8 cellular contexts compared by ENCODE assay signal in the genomic region with DNA sequence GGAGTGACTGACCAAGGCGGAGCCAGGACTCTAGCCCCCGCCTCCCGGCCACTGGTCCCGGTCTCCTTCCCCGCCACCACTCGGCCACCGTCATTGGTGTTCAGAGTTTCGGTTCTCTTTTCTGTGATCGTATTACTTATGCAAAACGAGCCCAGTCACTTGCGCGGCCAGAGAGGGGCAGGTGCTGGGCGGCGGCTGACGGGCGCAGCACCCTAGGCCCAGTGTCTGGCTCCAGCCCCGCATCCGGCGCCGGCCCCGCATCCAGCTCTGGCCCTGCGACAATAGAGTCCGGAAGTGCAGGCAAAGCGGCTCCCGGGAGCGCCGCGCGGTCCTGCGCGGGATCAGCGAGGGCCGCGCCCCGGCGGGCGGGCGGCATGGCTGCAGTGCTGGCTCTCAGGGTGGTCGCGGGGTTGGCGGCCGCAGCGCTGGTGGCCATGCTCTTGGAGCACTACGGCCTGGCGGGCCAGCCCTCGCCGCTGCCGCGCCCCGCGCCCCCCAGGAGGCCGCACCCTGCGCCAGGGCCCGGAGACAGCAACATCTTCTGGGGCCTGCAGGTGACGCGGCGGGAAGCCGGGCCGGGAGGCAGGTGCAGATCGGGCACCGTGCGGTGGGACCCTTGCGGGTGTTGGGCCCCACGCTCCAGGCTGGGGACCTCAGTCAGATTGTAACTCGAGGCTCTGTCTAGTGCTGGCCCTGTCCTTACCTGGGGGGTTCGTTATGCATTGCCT. TPM values are rescaled to one million over a fixed set of nuclear protein-coding genes. Genes with fewer than 3 reads are reported as not detected.
DNase-seq lines count a peak whose midpoint lies in the region; ATAC-seq and TF ChIP-seq lines count a peak whose summit lies in the region.

A gene (plus strand): TSS at position 158 of the 728 bp plus-strand sequence. CDS start 217 bp downstream, at position 375.

- H3K36me3 ChIP-seq in KOPT-K1 (ENCODE audit: insufficient read depth, low read length) (no peaks in the 10 kb centered on the region), thymus (ENCODE audit: control insufficient read depth, insufficient read depth) (peaks cover 8% of the 10 kb centered on the region)

- DNase-seq in GM03348 (ENCODE audit: low spot score) (peak; percentile 88), glomerular visceral epithelial cell (ENCODE audit: extremely low spot score) (peak; percentile 71), occipital lobe (lab: John Stamatoyannopoulos, UW) (peak; percentile 69)
- peak; percentile 61 to 83 for DNase-seq in activated naive CD4-positive, alpha-beta T cell treated with anti-CD3 and anti-CD28 coated beads, Interleukin-2, amount 50 U/mL, for 72 hours (ENCODE audit: low spot score in 2 of 2)

- WGBS in thymus, result under 1% methylated on average over 66 of the region's 66 CpGs

- peak within 1 kb of the TSS; percentile 69 for H3K4me3 ChIP-seq in thymus (ENCODE audit: low read length)

- H3K27ac ChIP-seq in KOPT-K1 (ENCODE audit: low read depth, low read length, poor library complexity, severe bottlenecking), result peak within 1 kb of the TSS; percentile 44
- H3K27ac ChIP-seq in thymus (ENCODE audit: low read depth), result peak within 1 kb of the TSS; percentile 56

- ATAC-seq in GM21786 (IDR thresholded peaks at IDR 0.05; ENCODE audit: unreplicated experiment) (peak; percentile 91), SK-N-SH treated with all-trans-retinoic acid at 6 μM for 48 hours (peak; percentile 89)
- ATAC-seq in activated naive CD4-positive, alpha-beta T cell treated with anti-CD3 and anti-CD28 coated beads, Interleukin-2, amount 50 U/mL, for 72 hours, result peak; percentile 86 to 94

- peaks cover 4% of the 10 kb centered on the region for H3K4me1 ChIP-seq in thymus (ENCODE audit: control insufficient read depth, insufficient read depth, low read length)

- H3K27ac Mint-ChIP-seq in activated naive CD4-positive, alpha-beta T cell treated with anti-CD3 and anti-CD28 coated beads, Interleukin-2, amount 50 U/mL, for 72 hours, result peak within 1 kb of the TSS; percentile 92

- no peaks in the 10 kb centered on the region for H3K27me3 ChIP-seq in thymus (ENCODE audit: control insufficient read depth, insufficient read depth)

- H3K9me3 Mint-ChIP-seq in activated naive CD4-positive, alpha-beta T cell treated with anti-CD3 and anti-CD28 coated beads, Interleukin-2, amount 50 U/mL, for 72 hours, result no peaks in the 10 kb centered on the region

- H3K36me3 Mint-ChIP-seq in activated naive CD4-positive, alpha-beta T cell treated with anti-CD3 and anti-CD28 coated beads, Interleukin-2, amount 50 U/mL, for 72 hours, result peaks cover 15 to 16% of the 10 kb centered on the region in 2 donors

- peaks cover 4% of the 10 kb centered on the region for H3K9me3 ChIP-seq in KOPT-K1 (ENCODE audit: insufficient read depth, low read length, poor library complexity, severe bottlenecking)
- no peaks in the 10 kb centered on the region for H3K9me3 ChIP-seq in thymus (ENCODE audit: control insufficient read depth)

TF ChIP-seq in SK-N-SH treated with all-trans-retinoic acid at 6 μM for 48 hours, 23 proteins besides CTCF, POLR2A, EP300 and RAD21:
- no peak for TF ChIP-seq RARB (CRISPR knock-in tag; IDR thresholded peaks at IDR 0.05)
- no peak for TF ChIP-seq ISL1 (CRISPR knock-in tag; IDR thresholded peaks at IDR 0.05)
- no peak for TF ChIP-seq ZNF565 (CRISPR knock-in tag; conservative IDR thresholded peaks at IDR 0.05; ENCODE audit: low read depth)
- no peak for TF ChIP-seq ZC3H10 (CRISPR knock-in tag; IDR thresholded peaks at IDR 0.05)
- no peak for TF ChIP-seq ZFP3 (CRISPR knock-in tag; IDR thresholded peaks at IDR 0.05)
- no peak for TF ChIP-seq ZNF8 (CRISPR knock-in tag; IDR thresholded peaks at IDR 0.05)
- TF ChIP-seq, protein P1, sequence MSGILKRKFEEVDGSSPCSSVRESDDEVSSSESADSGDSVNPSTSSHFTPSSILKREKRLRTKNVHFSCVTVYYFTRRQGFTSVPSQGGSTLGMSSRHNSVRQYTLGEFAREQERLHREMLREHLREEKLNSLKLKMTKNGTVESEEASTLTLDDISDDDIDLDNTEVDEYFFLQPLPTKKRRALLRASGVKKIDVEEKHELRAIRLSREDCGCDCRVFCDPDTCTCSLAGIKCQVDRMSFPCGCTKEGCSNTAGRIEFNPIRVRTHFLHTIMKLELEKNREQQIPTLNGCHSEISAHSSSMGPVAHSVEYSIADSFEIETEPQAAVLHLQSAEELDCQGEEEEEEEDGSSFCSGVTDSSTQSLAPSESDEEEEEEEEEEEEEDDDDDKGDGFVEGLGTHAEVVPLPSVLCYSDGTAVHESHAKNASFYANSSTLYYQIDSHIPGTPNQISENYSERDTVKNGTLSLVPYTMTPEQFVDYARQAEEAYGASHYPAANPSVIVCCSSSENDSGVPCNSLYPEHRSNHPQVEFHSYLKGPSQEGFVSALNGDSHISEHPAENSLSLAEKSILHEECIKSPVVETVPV (CRISPR knock-in tag; IDR thresholded peaks at IDR 0.05), result no peak
- TF ChIP-seq, protein P2, sequence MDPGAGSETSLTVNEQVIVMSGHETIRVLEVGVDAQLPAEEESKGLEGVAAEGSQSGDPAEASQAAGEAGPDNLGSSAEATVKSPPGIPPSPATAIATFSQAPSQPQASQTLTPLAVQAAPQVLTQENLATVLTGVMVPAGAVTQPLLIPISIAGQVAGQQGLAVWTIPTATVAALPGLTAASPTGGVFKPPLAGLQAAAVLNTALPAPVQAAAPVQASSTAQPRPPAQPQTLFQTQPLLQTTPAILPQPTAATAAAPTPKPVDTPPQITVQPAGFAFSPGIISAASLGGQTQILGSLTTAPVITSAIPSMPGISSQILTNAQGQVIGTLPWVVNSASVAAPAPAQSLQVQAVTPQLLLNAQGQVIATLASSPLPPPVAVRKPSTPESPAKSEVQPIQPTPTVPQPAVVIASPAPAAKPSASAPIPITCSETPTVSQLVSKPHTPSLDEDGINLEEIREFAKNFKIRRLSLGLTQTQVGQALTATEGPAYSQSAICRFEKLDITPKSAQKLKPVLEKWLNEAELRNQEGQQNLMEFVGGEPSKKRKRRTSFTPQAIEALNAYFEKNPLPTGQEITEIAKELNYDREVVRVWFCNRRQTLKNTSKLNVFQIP (CRISPR knock-in tag; IDR thresholded peaks at IDR 0.05; ENCODE audit: borderline replicate concordance, low read depth), result no peak
- TF ChIP-seq, protein P3, sequence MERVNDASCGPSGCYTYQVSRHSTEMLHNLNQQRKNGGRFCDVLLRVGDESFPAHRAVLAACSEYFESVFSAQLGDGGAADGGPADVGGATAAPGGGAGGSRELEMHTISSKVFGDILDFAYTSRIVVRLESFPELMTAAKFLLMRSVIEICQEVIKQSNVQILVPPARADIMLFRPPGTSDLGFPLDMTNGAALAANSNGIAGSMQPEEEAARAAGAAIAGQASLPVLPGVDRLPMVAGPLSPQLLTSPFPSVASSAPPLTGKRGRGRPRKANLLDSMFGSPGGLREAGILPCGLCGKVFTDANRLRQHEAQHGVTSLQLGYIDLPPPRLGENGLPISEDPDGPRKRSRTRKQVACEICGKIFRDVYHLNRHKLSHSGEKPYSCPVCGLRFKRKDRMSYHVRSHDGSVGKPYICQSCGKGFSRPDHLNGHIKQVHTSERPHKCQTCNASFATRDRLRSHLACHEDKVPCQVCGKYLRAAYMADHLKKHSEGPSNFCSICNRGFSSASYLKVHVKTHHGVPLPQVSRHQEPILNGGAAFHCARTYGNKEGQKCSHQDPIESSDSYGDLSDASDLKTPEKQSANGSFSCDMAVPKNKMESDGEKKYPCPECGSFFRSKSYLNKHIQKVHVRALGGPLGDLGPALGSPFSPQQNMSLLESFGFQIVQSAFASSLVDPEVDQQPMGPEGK (CRISPR knock-in tag; IDR thresholded peaks at IDR 0.05; ENCODE audit: borderline replicate concordance), result no peak
- TF ChIP-seq PPARA (CRISPR knock-in tag; IDR thresholded peaks at IDR 0.05; ENCODE audit: borderline replicate concordance), result no peak
- TF ChIP-seq, protein P4, sequence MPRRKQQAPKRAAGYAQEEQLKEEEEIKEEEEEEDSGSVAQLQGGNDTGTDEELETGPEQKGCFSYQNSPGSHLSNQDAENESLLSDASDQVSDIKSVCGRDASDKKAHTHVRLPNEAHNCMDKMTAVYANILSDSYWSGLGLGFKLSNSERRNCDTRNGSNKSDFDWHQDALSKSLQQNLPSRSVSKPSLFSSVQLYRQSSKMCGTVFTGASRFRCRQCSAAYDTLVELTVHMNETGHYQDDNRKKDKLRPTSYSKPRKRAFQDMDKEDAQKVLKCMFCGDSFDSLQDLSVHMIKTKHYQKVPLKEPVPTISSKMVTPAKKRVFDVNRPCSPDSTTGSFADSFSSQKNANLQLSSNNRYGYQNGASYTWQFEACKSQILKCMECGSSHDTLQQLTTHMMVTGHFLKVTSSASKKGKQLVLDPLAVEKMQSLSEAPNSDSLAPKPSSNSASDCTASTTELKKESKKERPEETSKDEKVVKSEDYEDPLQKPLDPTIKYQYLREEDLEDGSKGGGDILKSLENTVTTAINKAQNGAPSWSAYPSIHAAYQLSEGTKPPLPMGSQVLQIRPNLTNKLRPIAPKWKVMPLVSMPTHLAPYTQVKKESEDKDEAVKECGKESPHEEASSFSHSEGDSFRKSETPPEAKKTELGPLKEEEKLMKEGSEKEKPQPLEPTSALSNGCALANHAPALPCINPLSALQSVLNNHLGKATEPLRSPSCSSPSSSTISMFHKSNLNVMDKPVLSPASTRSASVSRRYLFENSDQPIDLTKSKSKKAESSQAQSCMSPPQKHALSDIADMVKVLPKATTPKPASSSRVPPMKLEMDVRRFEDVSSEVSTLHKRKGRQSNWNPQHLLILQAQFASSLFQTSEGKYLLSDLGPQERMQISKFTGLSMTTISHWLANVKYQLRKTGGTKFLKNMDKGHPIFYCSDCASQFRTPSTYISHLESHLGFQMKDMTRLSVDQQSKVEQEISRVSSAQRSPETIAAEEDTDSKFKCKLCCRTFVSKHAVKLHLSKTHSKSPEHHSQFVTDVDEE (CRISPR knock-in tag; IDR thresholded peaks at IDR 0.05), result no peak
- no peak for TF ChIP-seq ZFP30 (CRISPR knock-in tag; IDR thresholded peaks at IDR 0.05)

RNA-seq across cellular contexts. Expression of the gene that starts here (rescaled TPM):
- total RNA-seq in activated naive CD4-positive, alpha-beta T cell treated with anti-CD3 and anti-CD28 coated beads, Interleukin-2, amount 50 U/mL, for 72 hours, result 10 to 100 TPM; 10.4 to 16.0 TPM
- 37.6 TPM for total RNA-seq in occipital lobe
- polyA plus RNA-seq in thymus, result 17.8 TPM

Comparison
In these comparisons a context has a peak if more than half of its experiments do, and no peak if none do; other contexts are left out.
1. Peak in every context shown above with its lines: DNase-seq, ATAC-seq, H3K4me3 ChIP-seq and H3K27ac ChIP-seq.